ENCODE assay signal across 9 cellular contexts in the genomic region with DNA sequence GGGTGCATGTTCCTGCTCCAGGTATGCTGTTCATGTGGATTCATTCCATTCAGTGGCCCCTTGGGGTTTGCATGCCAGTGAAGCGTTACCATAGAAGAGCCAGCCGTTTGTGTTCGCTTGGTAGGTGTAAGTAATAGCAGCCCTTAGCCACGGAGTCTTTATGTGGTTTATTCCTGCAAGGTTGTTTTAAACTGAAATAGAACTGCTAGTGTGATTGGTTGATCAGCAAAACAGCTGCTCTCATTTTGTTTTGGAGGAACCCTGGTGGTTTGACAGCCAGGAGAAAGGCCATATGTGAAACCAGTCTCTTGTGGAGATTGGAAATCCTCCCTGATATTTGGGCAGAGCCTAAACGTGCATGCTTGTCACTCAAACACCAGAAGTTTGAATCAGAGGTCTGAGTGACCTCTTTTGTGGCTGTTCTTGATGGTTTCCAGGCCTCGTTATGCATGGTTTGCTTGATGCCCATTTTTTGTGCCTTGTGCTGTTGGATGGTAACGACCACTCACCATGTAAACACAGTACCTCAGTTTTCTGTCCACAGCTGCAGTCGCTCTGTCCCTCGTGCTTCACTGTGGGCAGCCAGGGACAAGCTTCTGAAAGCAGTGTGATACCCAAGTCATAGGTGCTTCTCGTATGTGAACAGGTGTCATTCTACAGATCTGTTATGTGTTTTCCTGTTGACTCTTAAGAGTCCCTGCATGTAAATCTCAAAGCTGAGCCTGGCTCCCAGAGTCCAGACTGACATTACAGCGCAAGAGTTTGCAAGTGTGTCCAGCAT. TPM values are rescaled to one million over a fixed set of nuclear protein-coding genes. Genes with fewer than 3 reads are reported as not detected.
A peak's percentile ranks its signal among the peaks of the same experiment; 100 is the strongest.
DNase-seq lines count a peak whose midpoint lies in the region; ATAC-seq and TF ChIP-seq lines count a peak whose summit lies in the region.
"Had no signal": no experiment of that assay in that cellular context is flagged by ENCODE, and none has a peak within 500 bp of the region (broad histone marks: within the 10 kb centered on the region; RNA-seq: fewer than 3 reads in every experiment).

No MANE protein-coding gene starts in this region.

- H3K9me3 Mint-ChIP-seq in activated CD4-positive, alpha-beta T cell treated with anti-CD3 and anti-CD28 coated beads, Interleukin-2, amount 10 ng/mL, durations not matched to agents 24 days and 14 days = no peaks in the 10 kb centered on the region
- H3K9me3 Mint-ChIP-seq in activated T-helper 17 cell treated with anti-CD3 and anti-CD28 coated beads, Interleukin-2, amount 50 U/mL, for 72 hours = no peaks in the 10 kb centered on the region
- H3K9me3 Mint-ChIP-seq: nephron had no signal

- H3K36me3 Mint-ChIP-seq in activated CD4-positive, alpha-beta T cell treated with anti-CD3 and anti-CD28 coated beads, Interleukin-2, amount 10 ng/mL, durations not matched to agents 24 days and 14 days (ENCODE audit: low read depth) = peaks cover 21% of the 10 kb centered on the region
- peaks cover 54% of the 10 kb centered on the region for H3K36me3 Mint-ChIP-seq in activated T-helper 17 cell treated with anti-CD3 and anti-CD28 coated beads, Interleukin-2, amount 50 U/mL, for 72 hours (ENCODE audit: low read depth)

- in situ Hi-C loops in IMR-90 (cut with MboI; ENCODE audit: low sequenced_read_pairs) = no loop called here

- peaks cover 23 to 54% of the 10 kb centered on the region in 2 experiments for H3K79me1 ChIP-seq in IMR-90 (ENCODE audit: low read depth in 1 of 2, low read length in 2 of 2)

- TF ChIP-seq EP300 in stomach (IDR thresholded peaks at IDR 0.05) (no peak), sigmoid colon (IDR thresholded peaks at IDR 0.05) (no peak)

- peak overlapping the region; percentile 62 for H2AFZ ChIP-seq in IMR-90 (replicated peaks; ENCODE audit: low read length, poor library complexity)

- intact Hi-C loops in activated CD4-positive, alpha-beta T cell treated with anti-CD3 and anti-CD28 coated beads, Interleukin-2, amount 10 ng/mL, durations not matched to agents 24 days and 14 days (cut with micrococcal nuclease) = loop anchor here (1.0 to 10.0 kb wide), 5 partner anchors 16 to 472 kb away; partner anchors contain the start of gene SPIN1
- intact Hi-C loops in IMR-90 (cut with micrococcal nuclease) = loop anchor here (5.0 kb wide), 2 partner anchors 74 to 101 kb away; no protein-coding TSS in a partner anchor
- intact Hi-C loops in stomach (cut with DNase I; ENCODE audit: low total_unique reads) = no loop called here
- intact Hi-C loops in sigmoid colon (cut with DNase I) = no loop called here

- TF ChIP-seq CTCF in IMR-90 (conservative IDR thresholded peaks at IDR 0.05; ENCODE audit: low read depth, low read length) (no peak), stomach (IDR thresholded peaks at IDR 0.05) (no peak), sigmoid colon (IDR thresholded peaks at IDR 0.05) (no peak), WERI-Rb-1 (IDR thresholded peaks at IDR 0.05; ENCODE audit: low read depth, low read length) (no peak)

- peak overlapping the region; percentile 84 for H3K27ac ChIP-seq in IMR-90 (ENCODE audit: insufficient read depth, low read length)
- H3K27ac ChIP-seq in stomach = no peak overlapping the region
- no peak overlapping the region for H3K27ac ChIP-seq in sigmoid colon
- no peak overlapping the region for H3K27ac ChIP-seq in WERI-Rb-1

- peak overlapping the region; percentile 58; the same call in 1 of the 2 replicates for H3K56ac ChIP-seq in IMR-90 (ENCODE audit: extremely low read depth, insufficient read depth, low read length)

- H3K27me3 Mint-ChIP-seq in activated CD4-positive, alpha-beta T cell treated with anti-CD3 and anti-CD28 coated beads, Interleukin-2, amount 10 ng/mL, durations not matched to agents 24 days and 14 days = no peaks in the 10 kb centered on the region
- no peaks in the 10 kb centered on the region for H3K27me3 Mint-ChIP-seq in activated T-helper 17 cell treated with anti-CD3 and anti-CD28 coated beads, Interleukin-2, amount 50 U/mL, for 72 hours

- BruUV-seq in IMR-90 (replicated peaks; lab: Mats Ljungman, UMichigan) = no TSS peak

- H2BK5ac ChIP-seq in IMR-90 (ENCODE audit: low read depth, low read length, poor library complexity, severe bottlenecking) = peak overlapping the region; percentile 85

- CTCF ChIA-PET in IMR-90 (lab: Yijun Ruan, JAX) = no interaction called here

- ATAC-seq in IMR-90 (ENCODE audit: low read depth) = peak; percentile 8; the same call in 1 of the 2 replicates
- ATAC-seq in activated T-helper 17 cell treated with anti-CD3 and anti-CD28 coated beads, Interleukin-2, amount 50 U/mL, for 72 hours (replicated peaks) = peak; percentile 57

- H2BK20ac ChIP-seq in IMR-90 (ENCODE audit: low read depth, low read length) = peak overlapping the region; percentile 91

- peak overlapping the region; percentile 53 to 79 for H4K8ac ChIP-seq in IMR-90 (ENCODE audit: low read depth in 2 of 2, low read length in 2 of 2)

- no peak overlapping the region for H3K4me3 ChIP-seq in IMR-90 (ENCODE audit: insufficient read depth, low read depth, low read length)
- no peak overlapping the region for H3K4me3 ChIP-seq in stomach
- no peak overlapping the region for H3K4me3 ChIP-seq in sigmoid colon
- H3K4me3 ChIP-seq in WERI-Rb-1 (ENCODE audit: low read depth, low read length) = no peak overlapping the region

- H2AK5ac ChIP-seq in IMR-90 (ENCODE audit: low read depth, low read length) = peak overlapping the region; percentile 97

- TF ChIP-seq POLR2A in IMR-90 (IDR thresholded peaks at IDR 0.05; ENCODE audit: low read depth, low read length) (no peak), stomach (IDR thresholded peaks at IDR 0.05) (no peak), sigmoid colon (IDR thresholded peaks at IDR 0.05) (no peak)

- H3K4me1 ChIP-seq in IMR-90 (ENCODE audit: control insufficient read depth, insufficient read depth, low read length) (peaks cover 19% of the 10 kb centered on the region), stomach (peaks cover 0 to 14% (median 0%) of the 10 kb centered on the region in 4 donors), sigmoid colon (no peaks in the 10 kb centered on the region)

- peak overlapping the region; percentile 11; the same call in 1 of the 2 replicates for H3K9ac ChIP-seq in IMR-90 (ENCODE audit: low read depth, low read length)

- H3K9me3 ChIP-seq in IMR-90 (ENCODE audit: control insufficient read depth, insufficient read depth, low read length) = no peaks in the 10 kb centered on the region
- H3K9me3 ChIP-seq in stomach = no peaks in the 10 kb centered on the region
- H3K9me3 ChIP-seq in sigmoid colon = no peaks in the 10 kb centered on the region
- H3K9me3 ChIP-seq in WERI-Rb-1 (ENCODE audit: severe bottlenecking) = no peaks in the 10 kb centered on the region

- peaks cover 1% of the 10 kb centered on the region for H3K36me3 ChIP-seq in IMR-90 (ENCODE audit: control insufficient read depth, insufficient read depth, low read length)
- H3K36me3 ChIP-seq in stomach = peaks cover 3 to 51% (median 47%) of the 10 kb centered on the region in 4 donors
- peaks cover 0 to 21% (median 0%) of the 10 kb centered on the region in 4 donors for H3K36me3 ChIP-seq in sigmoid colon
- peaks cover 44% of the 10 kb centered on the region for H3K36me3 ChIP-seq in WERI-Rb-1

- peak overlapping the region; percentile 40; the same call in 1 of the 2 replicates for H3K18ac ChIP-seq in IMR-90 (ENCODE audit: low read depth, low read length)

- H3K27me3 ChIP-seq in IMR-90 (ENCODE audit: control insufficient read depth, insufficient read depth, low read length) (no peaks in the 10 kb centered on the region), stomach (no peaks in the 10 kb centered on the region), sigmoid colon (no peaks in the 10 kb centered on the region), WERI-Rb-1 (ENCODE audit: insufficient read depth, low read depth, severe bottlenecking) (no peaks in the 10 kb centered on the region)

- H3K9me1 ChIP-seq in IMR-90 (ENCODE audit: insufficient read depth, low read length) = peaks cover 12% of the 10 kb centered on the region

- WGBS in IMR-90 (ENCODE audit: extremely low coverage in 2 of 2, insufficient read length in 1 of 2), 2 experiments = 74% methylated on average over 3 of the region's 11 CpGs; no CpG with 5 or more reads in 1 of the 2 experiments
- 83 to 86% (median 84%) methylated on average over 11 of the region's 11 CpGs for WGBS in stomach, 5 donors
- 72 to 85% methylated on average over 11 of the region's 11 CpGs for WGBS in sigmoid colon, 2 donors

- peak overlapping the region; percentile 95 for H3K4ac ChIP-seq in IMR-90 (ENCODE audit: low read depth, low read length)

- H3K23ac ChIP-seq in IMR-90 (ENCODE audit: low read depth, low read length) = peak overlapping the region; percentile 81

- peak overlapping the region; percentile 67; the same call in 2 of the 3 replicates for H2BK15ac ChIP-seq in IMR-90 (ENCODE audit: low read depth, low read length)

- no peak for TF ChIP-seq RAD21 in IMR-90 (IDR thresholded peaks at IDR 0.05; ENCODE audit: low read length)

- H2BK120ac ChIP-seq in IMR-90 (ENCODE audit: low read depth, low read length) = peak overlapping the region; percentile 97

- POLR2A ChIA-PET in IMR-90 (lab: Charles Lee; ENCODE audit: unreplicated experiment) = interaction anchor here (0.5 kb wide), 1 partner anchor 30 kb away, joined by 13 read pairs; no protein-coding TSS in a partner anchor

- H2AK9ac ChIP-seq in IMR-90 (replicated peaks; ENCODE audit: low read depth, low read length, poor library complexity) = peak overlapping the region; percentile 53

- peak overlapping the region; percentile 7; the same call in 1 of the 2 replicates for H4K5ac ChIP-seq in IMR-90 (ENCODE audit: low read depth, low read length)

- H4K20me1 ChIP-seq in IMR-90 (ENCODE audit: insufficient read depth, low read length) = peaks cover 4% of the 10 kb centered on the region; the same call in 1 of the 2 replicates

- H3K14ac ChIP-seq in IMR-90 (replicated peaks; ENCODE audit: low read depth, low read length) = peak overlapping the region; percentile 81

- peak; percentile 58 for DNase-seq in activated CD4-positive, alpha-beta T cell treated with anti-CD3 and anti-CD28 coated beads, Interleukin-2, amount 10 ng/mL, durations not matched to agents 24 days and 14 days
- no peak for DNase-seq in activated CD4-positive, alpha-beta T cell treated with anti-CD3 and anti-CD28 coated beads for 4 hours
- peak; percentile 28 for DNase-seq in IMR-90
- peak; percentile 94 for DNase-seq in myocyte (ENCODE audit: low read depth)
- DNase-seq in stomach = no peak
- DNase-seq in sigmoid colon = no peak
- DNase-seq in WERI-Rb-1 = no peak

- H3K4me3 Mint-ChIP-seq in activated CD4-positive, alpha-beta T cell treated with anti-CD3 and anti-CD28 coated beads, Interleukin-2, amount 10 ng/mL, durations not matched to agents 24 days and 14 days = no peak overlapping the region
- peak overlapping the region; percentile 55 for H3K4me3 Mint-ChIP-seq in activated T-helper 17 cell treated with anti-CD3 and anti-CD28 coated beads, Interleukin-2, amount 50 U/mL, for 72 hours
- H3K4me3 Mint-ChIP-seq: nephron had no signal

- peak overlapping the region; percentile 79 for H3K27ac Mint-ChIP-seq in activated CD4-positive, alpha-beta T cell treated with anti-CD3 and anti-CD28 coated beads, Interleukin-2, amount 10 ng/mL, durations not matched to agents 24 days and 14 days
- peak overlapping the region; percentile 82 for H3K27ac Mint-ChIP-seq in activated T-helper 17 cell treated with anti-CD3 and anti-CD28 coated beads, Interleukin-2, amount 50 U/mL, for 72 hours

- H3K4me1 Mint-ChIP-seq in activated CD4-positive, alpha-beta T cell treated with anti-CD3 and anti-CD28 coated beads, Interleukin-2, amount 10 ng/mL, durations not matched to agents 24 days and 14 days = peaks cover 15% of the 10 kb centered on the region
- H3K4me1 Mint-ChIP-seq in activated T-helper 17 cell treated with anti-CD3 and anti-CD28 coated beads, Interleukin-2, amount 50 U/mL, for 72 hours = peaks cover 14% of the 10 kb centered on the region

- H3K4me2 ChIP-seq in IMR-90 (ENCODE audit: low read depth, low read length) = peak overlapping the region; percentile 23

- peak overlapping the region; percentile 93 for H4K91ac ChIP-seq in IMR-90 (ENCODE audit: insufficient read depth, low read depth, low read length)

- dilution Hi-C loops in IMR-90 (cut with HindIII; ENCODE audit: low sequenced_read_pairs, unreplicated experiment) = no loop called here

RNA-seq across cellular contexts. Expression of gene NXNL2, which starts 58.3 kb away (rescaled TPM):
- not detected in 2 replicates for total RNA-seq in activated CD4-positive, alpha-beta T cell treated with anti-CD3 and anti-CD28 coated beads, Interleukin-2, amount 10 ng/mL, durations not matched to agents 24 days and 14 days
- total RNA-seq in IMR-90 (2012; rRNA removed) (3.2 and 4.7 TPM in 2 replicates), myocyte (0.27 and 2.4 TPM in 2 replicates), stomach (not detected), sigmoid colon (under 1 TPM in 1 of 4 donors, not detected in 3; 0.54 TPM)
- polyA plus RNA-seq in IMR-90 (2012; rRNA removed) (6.4 and 9.1 TPM in 2 replicates), stomach (1 to 10 TPM in 1 of 3 donors, under 1 TPM in 1, not detected in 1; 0.43 to 1.1 TPM), sigmoid colon (1 to 10 TPM in 1 of 3 donors, under 1 TPM in 1, not detected in 1; 0.16 to 1.2 TPM)
- polyA plus RNA-seq in IMR-90 (2012; cell fraction: cytosol; rRNA removed) = 12.3 and 16.6 TPM in 2 replicates
- polyA plus RNA-seq in IMR-90 (2012; cell fraction: nucleus; rRNA removed; ENCODE audit: low replicate concordance) = 5.2 and 20.4 TPM in 2 replicates
- not detected for total RNA-seq in activated T-helper 17 cell treated with anti-CD3 and anti-CD28 coated beads, Interleukin-2, amount 50 U/mL, for 72 hours
- 2.1 TPM for polyA plus RNA-seq in myocyte (2012)

Comparison
In these comparisons a context has a peak if more than half of its experiments do, and no peak if none do; other contexts are left out.
1. DNase-seq: peak in activated CD4-positive, alpha-beta T cell treated with anti-CD3 and anti-CD28 coated beads, Interleukin-2, amount 10 ng/mL, durations not matched to agents 24 days and 14 days (single experiment), IMR-90 (single experiment) and myocyte (single experiment); none in activated CD4-positive, alpha-beta T cell treated with anti-CD3 and anti-CD28 coated beads for 4 hours (0 of 2), stomach (single experiment), sigmoid colon (single experiment) and WERI-Rb-1 (single experiment).
2. intact Hi-C loops: an anchor here in activated CD4-positive, alpha-beta T cell treated with anti-CD3 and anti-CD28 coated beads, Interleukin-2, amount 10 ng/mL, durations not matched to agents 24 days and 14 days (1.0 to 10.0 kb wide) and IMR-90 (5.0 kb wide); none called in stomach and sigmoid colon.